Comparison of ENCODE assay signal across 22 cellular contexts in genomic region chr11:100821198-100821597, GRCh38.
DNase-seq lines count a peak whose midpoint lies in the region; ATAC-seq lines count a peak whose summit lies in the region.
"Had no signal": no experiment of that assay in that cellular context is flagged by ENCODE, and none has a peak within 500 bp of the region (broad histone marks: within the 10 kb centered on the region; RNA-seq: fewer than 3 reads in every experiment).

No MANE protein-coding gene starts in this region.

- 84% methylated on average over 2 of the region's 2 CpGs for WGBS in HUES64
- WGBS in ectodermal cell, 2 experiments, result 42 to 58% methylated on average over 2 of the region's 2 CpGs
- no CpG with 5 or more reads among the region's 2 CpGs for WGBS in mesenchymal stem cell

- H3K14ac ChIP-seq in mesenchymal stem cell (ENCODE audit: low read length in 2 of 2), result no peak overlapping the region

- DNase-seq in mesenchymal stem cell (no peak), cerebellar nuclear complex (lab: John Stamatoyannopoulos, UW) (no peak), DMS153 (lab: John Stamatoyannopoulos, UW) (no peak)
- peak; percentile 1 for DNase-seq in stimulated activated naive B cell treated with anti-CD40 and anti-IgM and Interleukin-4, amounts not matched to agents 10 μg/mL and 1 μg/mL and 100 μg/mL, for 72 hours
- no peak for DNase-seq in activated naive CD4-positive, alpha-beta T cell treated with Interleukin-2 at 50 U/mL for 16 hours
- DNase-seq: activated CD4-positive, alpha-beta T cell treated with anti-CD3 and anti-CD28 coated beads, Interleukin-2, amount 10 ng/mL, durations not matched to agents 24 days and 14 days; activated naive CD8-positive, alpha-beta T cell treated with anti-CD3 and anti-CD28 coated beads, Interleukin-2, amount 10 ng/mL, durations not matched to agents 7 days and 5 days; CD8-positive, alpha-beta memory T cell; effector CD8-positive, alpha-beta T cell; gastrocnemius medialis; GOT3; naive thymus-derived CD8-positive, alpha-beta T cell; NCI-H1105 treated with DMSO at 0.1 percent for 48 hours; NCI-H2081; Peyer's patch; stimulated activated naive CD4-positive, alpha-beta T cell had no signal

- no peak overlapping the region for H2BK15ac ChIP-seq in mesenchymal stem cell (ENCODE audit: low read depth, poor library complexity, severe bottlenecking)

- H3K36me3 ChIP-seq in HUES64 (ENCODE audit: insufficient read depth, low read length), result no peaks in the 10 kb centered on the region
- no peaks in the 10 kb centered on the region for H3K36me3 ChIP-seq in ectodermal cell (ENCODE audit: control insufficient read depth, insufficient read depth, low read length)
- H3K36me3 ChIP-seq in mesenchymal stem cell (ENCODE audit: control insufficient read depth in 1 of 2, insufficient read depth in 2 of 2, low read depth in 1 of 2, low read length in 2 of 2), result no peaks in the 10 kb centered on the region
- H3K36me3 ChIP-seq: gastrocnemius medialis, Peyer's patch, prostate gland had no signal

- H2AK5ac ChIP-seq in mesenchymal stem cell (ENCODE audit: low read length, severe bottlenecking), result no peak overlapping the region

- H3K27me3 ChIP-seq in HUES64 (ENCODE audit: insufficient read depth, low read length) (no peaks in the 10 kb centered on the region), ectodermal cell (ENCODE audit: control insufficient read depth, insufficient read depth, low read length, poor library complexity, severe bottlenecking) (no peaks in the 10 kb centered on the region), mesenchymal stem cell (ENCODE audit: control insufficient read depth in 1 of 2, insufficient read depth in 1 of 2, low read length in 2 of 2) (no peaks in the 10 kb centered on the region)
- H3K27me3 ChIP-seq: gastrocnemius medialis, Peyer's patch had no signal

- H4K8ac ChIP-seq in mesenchymal stem cell (ENCODE audit: low read length), result no peak overlapping the region

- peaks cover 19% of the 10 kb centered on the region for H3K79me1 ChIP-seq in mesenchymal stem cell (replicated peaks; ENCODE audit: low read length, poor library complexity, severe bottlenecking)

- H4K91ac ChIP-seq in mesenchymal stem cell (ENCODE audit: low read length), result no peak overlapping the region

- peaks cover 0 to 5% of the 10 kb centered on the region in 2 donors for H3K36me3 Mint-ChIP-seq in stimulated activated naive B cell treated with anti-CD40 and anti-IgM and Interleukin-4, amounts not matched to agents 10 μg/mL and 1 μg/mL and 100 μg/mL, for 72 hours
- H3K36me3 Mint-ChIP-seq: activated naive CD8-positive, alpha-beta T cell treated with anti-CD3 and anti-CD28 coated beads, Interleukin-2, amount 10 ng/mL, durations not matched to agents 7 days and 5 days; CD8-positive, alpha-beta memory T cell; naive thymus-derived CD8-positive, alpha-beta T cell had no signal

- peak overlapping the region; percentile 49 for H3K27ac Mint-ChIP-seq in stimulated activated naive B cell treated with anti-CD40 and anti-IgM and Interleukin-4, amounts not matched to agents 10 μg/mL and 1 μg/mL and 100 μg/mL, for 72 hours
- H3K27ac Mint-ChIP-seq: activated CD4-positive, alpha-beta T cell treated with anti-CD3 and anti-CD28 coated beads, Interleukin-2, amount 10 ng/mL, durations not matched to agents 24 days and 14 days; activated naive CD8-positive, alpha-beta T cell treated with anti-CD3 and anti-CD28 coated beads, Interleukin-2, amount 10 ng/mL, durations not matched to agents 7 days and 5 days; activated T-helper 2 cell treated with anti-CD3 and anti-CD28 coated beads, Interferon-gamma antibody, Interleukin-2, Interleukin-4, amounts not matched to agents 10 μg/mL and 5 μg/mL and 100 μg/mL, durations not matched to agents 14 hours and 24 hours and 36 hours; CD8-positive, alpha-beta memory T cell; naive thymus-derived CD8-positive, alpha-beta T cell had no signal

- H3K9me3 ChIP-seq in HUES64 (ENCODE audit: insufficient read depth, low read depth, low read length), result no peaks in the 10 kb centered on the region
- H3K9me3 ChIP-seq in ectodermal cell (ENCODE audit: control insufficient read depth, low read length), result no peaks in the 10 kb centered on the region
- no peaks in the 10 kb centered on the region for H3K9me3 ChIP-seq in mesenchymal stem cell (ENCODE audit: control insufficient read depth, low read length)
- H3K9me3 ChIP-seq: gastrocnemius medialis, Peyer's patch, prostate gland had no signal

- H3K4ac ChIP-seq in mesenchymal stem cell (ENCODE audit: low read depth in 1 of 2, low read length in 2 of 2), result peak overlapping the region in 1 of 2 experiments; percentile 17

- H3K27me3 Mint-ChIP-seq in stimulated activated naive B cell treated with anti-CD40 and anti-IgM and Interleukin-4, amounts not matched to agents 10 μg/mL and 1 μg/mL and 100 μg/mL, for 72 hours, result no peaks in the 10 kb centered on the region
- H3K27me3 Mint-ChIP-seq: activated CD4-positive, alpha-beta T cell treated with anti-CD3 and anti-CD28 coated beads, Interleukin-2, amount 10 ng/mL, durations not matched to agents 24 days and 14 days; activated naive CD8-positive, alpha-beta T cell treated with anti-CD3 and anti-CD28 coated beads, Interleukin-2, amount 10 ng/mL, durations not matched to agents 7 days and 5 days; CD8-positive, alpha-beta memory T cell; naive thymus-derived CD8-positive, alpha-beta T cell had no signal

- H3K23ac ChIP-seq in mesenchymal stem cell (ENCODE audit: low read length in 2 of 2), result no peak overlapping the region

- peaks cover 12 to 13% of the 10 kb centered on the region in 2 donors for H3K4me1 Mint-ChIP-seq in stimulated activated naive B cell treated with anti-CD40 and anti-IgM and Interleukin-4, amounts not matched to agents 10 μg/mL and 1 μg/mL and 100 μg/mL, for 72 hours
- H3K4me1 Mint-ChIP-seq: activated CD4-positive, alpha-beta T cell treated with anti-CD3 and anti-CD28 coated beads, Interleukin-2, amount 10 ng/mL, durations not matched to agents 24 days and 14 days; activated naive CD8-positive, alpha-beta T cell treated with anti-CD3 and anti-CD28 coated beads, Interleukin-2, amount 10 ng/mL, durations not matched to agents 7 days and 5 days; CD8-positive, alpha-beta memory T cell; naive thymus-derived CD8-positive, alpha-beta T cell had no signal

- H3K18ac ChIP-seq in mesenchymal stem cell (ENCODE audit: low read depth in 1 of 2, low read length in 2 of 2), result no peak overlapping the region

- peak overlapping the region; percentile 40 to 61 for H3K4me3 Mint-ChIP-seq in stimulated activated naive B cell treated with anti-CD40 and anti-IgM and Interleukin-4, amounts not matched to agents 10 μg/mL and 1 μg/mL and 100 μg/mL, for 72 hours
- H3K4me3 Mint-ChIP-seq: activated CD4-positive, alpha-beta T cell treated with anti-CD3 and anti-CD28 coated beads, Interleukin-2, amount 10 ng/mL, durations not matched to agents 24 days and 14 days; activated naive CD8-positive, alpha-beta T cell treated with anti-CD3 and anti-CD28 coated beads, Interleukin-2, amount 10 ng/mL, durations not matched to agents 7 days and 5 days; CD8-positive, alpha-beta memory T cell; naive thymus-derived CD8-positive, alpha-beta T cell had no signal

- H3K4me1 ChIP-seq in HUES64 (ENCODE audit: insufficient read depth, low read length), result peaks cover 53% of the 10 kb centered on the region
- H3K4me1 ChIP-seq in ectodermal cell (ENCODE audit: control insufficient read depth, insufficient read depth, low read length), result peaks cover 19% of the 10 kb centered on the region
- H3K4me1 ChIP-seq in mesenchymal stem cell (ENCODE audit: control insufficient read depth, insufficient read depth, low read depth, low read length), result peaks cover 2% of the 10 kb centered on the region
- H3K4me1 ChIP-seq: Peyer's patch, prostate gland had no signal

- H3K4me2 ChIP-seq in mesenchymal stem cell (ENCODE audit: low read length, poor library complexity, severe bottlenecking), result no peak overlapping the region
- H3K4me2 ChIP-seq: smooth muscle cell had no signal

- H2AFZ ChIP-seq in mesenchymal stem cell (ENCODE audit: low read depth, low read length), result no peak overlapping the region

- H2BK12ac ChIP-seq in mesenchymal stem cell (ENCODE audit: low read length in 2 of 2), result no peak overlapping the region

- H3K9me3 Mint-ChIP-seq in stimulated activated naive B cell treated with anti-CD40 and anti-IgM and Interleukin-4, amounts not matched to agents 10 μg/mL and 1 μg/mL and 100 μg/mL, for 72 hours, result peaks cover 0 to 1% of the 10 kb centered on the region in 2 donors
- H3K9me3 Mint-ChIP-seq: activated CD4-positive, alpha-beta T cell treated with anti-CD3 and anti-CD28 coated beads, Interleukin-2, amount 10 ng/mL, durations not matched to agents 24 days and 14 days; activated naive CD8-positive, alpha-beta T cell treated with anti-CD3 and anti-CD28 coated beads, Interleukin-2, amount 10 ng/mL, durations not matched to agents 7 days and 5 days had no signal

- peak overlapping the region; percentile 22; the same call in 1 of the 2 replicates for H3K9ac ChIP-seq in HUES64 (ENCODE audit: low read depth, low read length)
- H3K9ac ChIP-seq in mesenchymal stem cell (ENCODE audit: low read length), result no peak overlapping the region

- H2BK5ac ChIP-seq in mesenchymal stem cell (ENCODE audit: low read depth, low read length, poor library complexity, severe bottlenecking), result no peak overlapping the region

- H2BK120ac ChIP-seq in mesenchymal stem cell (ENCODE audit: low read depth, low read length), result no peak overlapping the region

- H3K4me3 ChIP-seq in HUES64 (ENCODE audit: low read length) (no peak overlapping the region), ectodermal cell (ENCODE audit: insufficient read depth, low read depth, low read length) (no peak overlapping the region), mesenchymal stem cell (ENCODE audit: insufficient read depth in 1 of 2, low read depth in 1 of 2, low read length in 2 of 2) (no peak overlapping the region)
- H3K4me3 ChIP-seq: gastrocnemius medialis, Peyer's patch, prostate gland, smooth muscle cell had no signal

- peak overlapping the region; percentile 36 for H3K27ac ChIP-seq in HUES64 (ENCODE audit: low read depth, low read length)
- peak overlapping the region; percentile 72 for H3K27ac ChIP-seq in ectodermal cell (ENCODE audit: insufficient read depth, low read depth, low read length, poor library complexity, severe bottlenecking)
- peak overlapping the region; percentile 52 for H3K27ac ChIP-seq in mesenchymal stem cell (ENCODE audit: low read length, poor library complexity, severe bottlenecking)
- H3K27ac ChIP-seq: gastrocnemius medialis, Peyer's patch, prostate gland had no signal

- ATAC-seq in stimulated activated naive B cell treated with anti-CD40 and anti-IgM and Interleukin-4, amounts not matched to agents 10 μg/mL and 1 μg/mL and 100 μg/mL, for 72 hours (replicated peaks), result peak; percentile 97 to 98
- ATAC-seq: esophagus mucosa; gastrocnemius medialis; naive thymus-derived CD8-positive, alpha-beta T cell had no signal
